8 cellular contexts compared by ENCODE assay signal in genomic region chr3:12287727-12288465, GRCh38. TPM values are rescaled to one million over a fixed set of nuclear protein-coding genes. Genes with fewer than 3 reads are reported as not detected.
DNase-seq lines count a peak whose midpoint lies in the region; ATAC-seq and TF ChIP-seq lines count a peak whose summit lies in the region.

No MANE protein-coding gene starts in this region.

- peaks cover 0 to 35% (median 2%) of the 10 kb centered on the region in 4 donors for H3K27me3 ChIP-seq in esophagus squamous epithelium
- H3K27me3 ChIP-seq in naive thymus-derived CD4-positive, alpha-beta T cell (ENCODE audit: control insufficient read depth in 2 of 2, insufficient read depth in 2 of 2, low read length in 2 of 2), result peaks cover 0 to 5% of the 10 kb centered on the region in 2 donors

- no peak overlapping the region for H3K27ac ChIP-seq in SK-N-MC
- H3K27ac ChIP-seq in esophagus squamous epithelium, result peak overlapping the region; percentile 77 to 87 (median 84)
- no peak overlapping the region for H3K27ac ChIP-seq in naive thymus-derived CD4-positive, alpha-beta T cell (ENCODE audit: low read depth, low read length)

- CTCF ChIA-PET in naive thymus-derived CD4-positive, alpha-beta T cell (lab: Charles Lee), result no interaction called here

- 2% methylated on average over 12 of the region's 100 CpGs; no CpG with 5 or more reads in 1 of the 2 donors for WGBS in esophagus squamous epithelium, 2 donors

- H3K9me3 Mint-ChIP-seq in T-helper 2 cell treated with Interferon-gamma antibody and Interleukin-4, amounts not matched to agents 5 μg/mL and 100 μg/mL, for 36 hours, result no peaks in the 10 kb centered on the region
- peaks cover 0 to 13% (median 0%) of the 10 kb centered on the region in 11 donors for H3K9me3 Mint-ChIP-seq in naive thymus-derived CD4-positive, alpha-beta T cell

- no peaks in the 10 kb centered on the region for H3K36me3 Mint-ChIP-seq in T-helper 2 cell treated with Interferon-gamma antibody and Interleukin-4, amounts not matched to agents 5 μg/mL and 100 μg/mL, for 36 hours (ENCODE audit: low read depth)
- H3K36me3 Mint-ChIP-seq in naive thymus-derived CD4-positive, alpha-beta T cell, result peaks cover 0 to 5% (median 0%) of the 10 kb centered on the region in 5 donors

- H3K4me3 ChIP-seq in SK-N-MC, result peak overlapping the region; percentile 62
- H3K4me3 ChIP-seq in esophagus squamous epithelium, result peak overlapping the region; percentile 70 to 87 (median 76)
- H3K4me3 ChIP-seq in naive thymus-derived CD4-positive, alpha-beta T cell (ENCODE audit: low read length), result no peak overlapping the region

- TF ChIP-seq CTCF in esophagus squamous epithelium (IDR thresholded peaks at IDR 0.05), result no peak

- no peak overlapping the region for H3K27ac Mint-ChIP-seq in T-helper 2 cell treated with Interferon-gamma antibody and Interleukin-4, amounts not matched to agents 5 μg/mL and 100 μg/mL, for 36 hours
- no peak overlapping the region for H3K27ac Mint-ChIP-seq in naive thymus-derived CD4-positive, alpha-beta T cell

- H3K4me1 ChIP-seq in esophagus squamous epithelium, result peaks cover 4 to 41% (median 6%) of the 10 kb centered on the region in 3 donors
- no peaks in the 10 kb centered on the region for H3K4me1 ChIP-seq in naive thymus-derived CD4-positive, alpha-beta T cell (ENCODE audit: control insufficient read depth in 2 of 2, insufficient read depth in 2 of 2, low read length in 2 of 2)

- TF ChIP-seq POLR2A in esophagus squamous epithelium (IDR thresholded peaks at IDR 0.05), result no peak

- peak; percentile 23 for DNase-seq in T-helper 2 cell treated with Interferon-gamma antibody and Interleukin-4, amounts not matched to agents 5 μg/mL and 100 μg/mL, for 36 hours (ENCODE audit: low spot score)
- DNase-seq in T-helper 2 cell, result no peak
- no peak for DNase-seq in SK-N-MC (ENCODE audit: low read depth, low spot score)
- no peak for DNase-seq in esophagus squamous epithelium (lab: John Stamatoyannopoulos, UW)
- DNase-seq in naive thymus-derived CD4-positive, alpha-beta T cell, result peak in 2 of 9 donors; percentile 15 to 34

- H3K4me1 Mint-ChIP-seq in T-helper 2 cell treated with Interferon-gamma antibody and Interleukin-4, amounts not matched to agents 5 μg/mL and 100 μg/mL, for 36 hours (ENCODE audit: low read depth), result peaks cover 6% of the 10 kb centered on the region
- H3K4me1 Mint-ChIP-seq in naive thymus-derived CD4-positive, alpha-beta T cell, result peaks cover 0 to 18% (median 8%) of the 10 kb centered on the region in 7 donors

- intact Hi-C loops in esophagus squamous epithelium (cut with DNase I), result loop anchor here (10.0 kb wide), 1 partner anchor 187 kb away; no protein-coding TSS in a partner anchor
- intact Hi-C loops in naive thymus-derived CD4-positive, alpha-beta T cell (cut with micrococcal nuclease), result no loop called here

- peaks cover 35% of the 10 kb centered on the region for H3K27me3 Mint-ChIP-seq in T-helper 2 cell treated with Interferon-gamma antibody and Interleukin-4, amounts not matched to agents 5 μg/mL and 100 μg/mL, for 36 hours (ENCODE audit: low read depth)
- H3K27me3 Mint-ChIP-seq in naive thymus-derived CD4-positive, alpha-beta T cell, result peaks cover 49 to 68% (median 57%) of the 10 kb centered on the region in 5 donors

- H3K4me3 Mint-ChIP-seq in T-helper 2 cell treated with Interferon-gamma antibody and Interleukin-4, amounts not matched to agents 5 μg/mL and 100 μg/mL, for 36 hours, result peak overlapping the region; percentile 65
- peak overlapping the region in 3 of 10 donors; percentile 25 to 67 (median 49) for H3K4me3 Mint-ChIP-seq in naive thymus-derived CD4-positive, alpha-beta T cell

- ATAC-seq in naive thymus-derived CD4-positive, alpha-beta T cell, result peak; percentile 73
- ATAC-seq in GM21360 (IDR thresholded peaks at IDR 0.05; ENCODE audit: unreplicated experiment) (no peak), GM18519 (IDR thresholded peaks at IDR 0.05; ENCODE audit: low FRiP score, unreplicated experiment) (no peak), GM21825 (IDR thresholded peaks at IDR 0.05; ENCODE audit: unreplicated experiment) (no peak)

- POLR2A ChIA-PET in naive thymus-derived CD4-positive, alpha-beta T cell (lab: Charles Lee), result no interaction called here

- H3K9ac ChIP-seq in SK-N-MC (ENCODE audit: insufficient read length), result no peak overlapping the region

- H3K9me3 ChIP-seq in SK-N-MC (ENCODE audit: low read depth, low read length) (no peaks in the 10 kb centered on the region), esophagus squamous epithelium (no peaks in the 10 kb centered on the region)
- H3K9me3 ChIP-seq in naive thymus-derived CD4-positive, alpha-beta T cell (ENCODE audit: control insufficient read depth in 2 of 3, low read length in 3 of 3), result peaks cover 0 to 4% (median 0%) of the 10 kb centered on the region in 3 experiments

- H3K36me3 ChIP-seq in SK-N-MC (ENCODE audit: insufficient read depth, low read length), result no peaks in the 10 kb centered on the region
- no peaks in the 10 kb centered on the region for H3K36me3 ChIP-seq in esophagus squamous epithelium
- no peaks in the 10 kb centered on the region for H3K36me3 ChIP-seq in naive thymus-derived CD4-positive, alpha-beta T cell (ENCODE audit: control insufficient read depth in 2 of 3, insufficient read depth in 3 of 3, low read length in 3 of 3)

RNA-seq across cellular contexts. Expression of gene PPARG, which starts 1.0 kb away (rescaled TPM):
- 10 to 100 TPM in 3 of 4 donors, 1 to 10 TPM in 1; 6.3 to 13.8 (median 11.4) TPM for total RNA-seq in esophagus squamous epithelium
- total RNA-seq in naive thymus-derived CD4-positive, alpha-beta T cell, result 1 to 10 TPM in 1 of 5 experiments, under 1 TPM in 3, not detected in 1; 0.37 to 2.1 (median 0.51) TPM
- not detected for polyA plus RNA-seq in naive thymus-derived CD4-positive, alpha-beta T cell

Comparison
In these comparisons a context has a peak if more than half of its experiments do, and no peak if none do; other contexts are left out.
1. H3K27ac ChIP-seq: peak in esophagus squamous epithelium (4 of 4); none in SK-N-MC (single experiment) and naive thymus-derived CD4-positive, alpha-beta T cell (single experiment).